In genomic region chr6:107113460-107114212, GRCh38 we compare ENCODE assay signal across 8 cellular contexts. TPM values are rescaled to one million over a fixed set of nuclear protein-coding genes. Genes with fewer than 3 reads are reported as not detected.
DNase-seq lines count a peak whose midpoint lies in the region; ATAC-seq, FAIRE-seq and TF ChIP-seq lines count a peak whose summit lies in the region.

No MANE protein-coding gene starts in this region.

- DNase-seq in A549 (ENCODE audit: low read depth in 1 of 2, low spot score in 1 of 2) (no peak), HFF-Myc (ENCODE audit: extremely low read depth, low read depth) (no peak)
- DNase-seq in activated naive CD4-positive, alpha-beta T cell treated with anti-CD3 and anti-CD28 coated beads, Interleukin-2, amount 50 U/mL, for 72 hours (ENCODE audit: low spot score in 2 of 2) = no peak
- DNase-seq in stimulated activated naive CD8-positive, alpha-beta T cell treated with anti-CD3 and anti-CD28 coated beads, Interleukin-15, amount 100 ng/mL, for 72 hours = no peak
- no peak for DNase-seq in stimulated activated CD4-positive, alpha-beta T cell treated with anti-CD3 and anti-CD28 coated beads, Interleukin-4, amount 100 ng/mL, for 4 hours
- DNase-seq in NK-92 treated with Interleukin-12 subunit alpha and Interleukin-12 subunit beta, amount 100 ng/mL, for 24 hours (lab: John Stamatoyannopoulos, UW) = no peak

- WGBS in A549 (ENCODE audit: missing lambda C conversion rate) = 52% methylated on average over 17 of the region's 17 CpGs

- H3K27ac ChIP-seq in A549 (peak overlapping the region; percentile 97 to 100), iPS-20b (ENCODE audit: low read length) (peak overlapping the region; percentile 66)

- peaks cover 12% of the 10 kb centered on the region for H3K27me3 Mint-ChIP-seq in stimulated activated naive CD8-positive, alpha-beta T cell treated with anti-CD3 and anti-CD28 coated beads, Interleukin-15, amount 100 ng/mL, for 72 hours

- FAIRE-seq in A549 (lab: Jason Lieb, UNC) = no peak

- ATAC-seq in A549 = no peak
- no peak for ATAC-seq in activated naive CD4-positive, alpha-beta T cell treated with anti-CD3 and anti-CD28 coated beads, Interleukin-2, amount 50 U/mL, for 72 hours
- no peak for ATAC-seq in stimulated activated naive CD8-positive, alpha-beta T cell treated with anti-CD3 and anti-CD28 coated beads, Interleukin-15, amount 100 ng/mL, for 72 hours
- no peak for ATAC-seq in GM21825 (IDR thresholded peaks at IDR 0.05; ENCODE audit: unreplicated experiment)

- no peak for TF ChIP-seq EP300 in A549 (IDR thresholded peaks at IDR 0.05)

- H3K9me3 ChIP-seq in A549 = no peaks in the 10 kb centered on the region
- H3K9me3 ChIP-seq in iPS-20b (ENCODE audit: insufficient read depth, low read depth, low read length) = no peaks in the 10 kb centered on the region

- H3K4me2 ChIP-seq in A549 = peak overlapping the region; percentile 81

- no peaks in the 10 kb centered on the region for H3K27me3 ChIP-seq in iPS-20b (ENCODE audit: insufficient read depth, low read length)

- H3K4me1 Mint-ChIP-seq in stimulated activated naive CD8-positive, alpha-beta T cell treated with anti-CD3 and anti-CD28 coated beads, Interleukin-15, amount 100 ng/mL, for 72 hours = peaks cover 22% of the 10 kb centered on the region

- H3K36me3 Mint-ChIP-seq in activated naive CD4-positive, alpha-beta T cell treated with anti-CD3 and anti-CD28 coated beads, Interleukin-2, amount 50 U/mL, for 72 hours = peaks cover 0 to 4% of the 10 kb centered on the region in 2 donors

- TF ChIP-seq RAD21 in A549 (conservative IDR thresholded peaks at IDR 0.05 in 1 of 2, IDR thresholded peaks at IDR 0.05 in 1 of 2) = no peak

- TF ChIP-seq POLR2A in A549 (IDR thresholded peaks at IDR 0.05; ENCODE audit: low read length) = no peak

- peak overlapping the region; percentile 93 for H3K9ac ChIP-seq in iPS-20b (ENCODE audit: low read depth, low read length)

- POLR2A ChIA-PET in A549 (lab: Yijun Ruan, JAX) = interaction anchor here (0.8 kb wide), 2 partner anchors 18 to 779 kb away, joined by 3 to 4 read pairs; no protein-coding TSS in a partner anchor

- peak overlapping the region; percentile 73 to 83 for H3K4me3 Mint-ChIP-seq in stimulated activated naive CD8-positive, alpha-beta T cell treated with anti-CD3 and anti-CD28 coated beads, Interleukin-15, amount 100 ng/mL, for 72 hours

- H3K27ac Mint-ChIP-seq in activated naive CD4-positive, alpha-beta T cell treated with anti-CD3 and anti-CD28 coated beads, Interleukin-2, amount 50 U/mL, for 72 hours = peak overlapping the region; percentile 64 to 90
- H3K27ac Mint-ChIP-seq in stimulated activated naive CD8-positive, alpha-beta T cell treated with anti-CD3 and anti-CD28 coated beads, Interleukin-15, amount 100 ng/mL, for 72 hours = peak overlapping the region; percentile 20 to 38

- H3K4me3 ChIP-seq in A549 (peak overlapping the region; percentile 97), HFF-Myc (replicated peaks; ENCODE audit: low read depth, low read length) (peak overlapping the region; percentile 60), iPS-20b (ENCODE audit: low read length) (peak overlapping the region; percentile 90)

- TF ChIP-seq CTCF in A549 (IDR thresholded peaks at IDR 0.05) = no peak
- TF ChIP-seq CTCF in HFF-Myc (IDR thresholded peaks at IDR 0.05; ENCODE audit: low read depth, low read length, missing control alignments) = no peak

- no peaks in the 10 kb centered on the region for H3K9me3 Mint-ChIP-seq in activated naive CD4-positive, alpha-beta T cell treated with anti-CD3 and anti-CD28 coated beads, Interleukin-2, amount 50 U/mL, for 72 hours
- H3K9me3 Mint-ChIP-seq in stimulated activated naive CD8-positive, alpha-beta T cell treated with anti-CD3 and anti-CD28 coated beads, Interleukin-15, amount 100 ng/mL, for 72 hours = no peaks in the 10 kb centered on the region

- CTCF ChIA-PET in A549 (lab: Yijun Ruan, JAX) = interaction anchor here (0.6 to 1.4 kb wide), 22 partner anchors 9 to 774 kb away, joined by 3 to 7 read pairs (median 3); no protein-coding TSS in a partner anchor

- H3K36me3 ChIP-seq in iPS-20b (ENCODE audit: insufficient read depth, low read depth, low read length) = peaks cover 6% of the 10 kb centered on the region; the same call in 1 of the 2 replicates

- H3K4me1 ChIP-seq in A549 = peaks cover 10% of the 10 kb centered on the region
- H3K4me1 ChIP-seq in iPS-20b (ENCODE audit: insufficient read depth, low read length) = peaks cover 17% of the 10 kb centered on the region; the same call in 1 of the 2 replicates

TF ChIP-seq in A549, 52 proteins besides CTCF, POLR2A, EP300 and RAD21:
- TF ChIP-seq HMGXB4 (CRISPR knock-in tag; IDR thresholded peaks at IDR 0.05; ENCODE audit: borderline replicate concordance) (no peak), MYC (IDR thresholded peaks at IDR 0.05; ENCODE audit: borderline replicate concordance, low read length) (no peak), MAFK (IDR thresholded peaks at IDR 0.05; ENCODE audit: partially characterized antibody) (no peak), JUN (IDR thresholded peaks at IDR 0.05) (no peak), FOSL2 (IDR thresholded peaks at IDR 0.05) (no peak), FOSL2 (CRISPR knock-in tag; IDR thresholded peaks at IDR 0.05) (no peak)
- TF ChIP-seq, protein P1, sequence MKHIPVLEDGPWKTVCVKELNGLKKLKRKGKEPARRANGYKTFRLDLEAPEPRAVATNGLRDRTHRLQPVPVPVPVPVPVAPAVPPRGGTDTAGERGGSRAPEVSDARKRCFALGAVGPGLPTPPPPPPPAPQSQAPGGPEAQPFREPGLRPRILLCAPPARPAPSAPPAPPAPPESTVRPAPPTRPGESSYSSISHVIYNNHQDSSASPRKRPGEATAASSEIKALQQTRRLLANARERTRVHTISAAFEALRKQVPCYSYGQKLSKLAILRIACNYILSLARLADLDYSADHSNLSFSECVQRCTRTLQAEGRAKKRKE (CRISPR knock-in tag; IDR thresholded peaks at IDR 0.05; ENCODE audit: low read depth) = no peak
- TF ChIP-seq, protein P2, sequence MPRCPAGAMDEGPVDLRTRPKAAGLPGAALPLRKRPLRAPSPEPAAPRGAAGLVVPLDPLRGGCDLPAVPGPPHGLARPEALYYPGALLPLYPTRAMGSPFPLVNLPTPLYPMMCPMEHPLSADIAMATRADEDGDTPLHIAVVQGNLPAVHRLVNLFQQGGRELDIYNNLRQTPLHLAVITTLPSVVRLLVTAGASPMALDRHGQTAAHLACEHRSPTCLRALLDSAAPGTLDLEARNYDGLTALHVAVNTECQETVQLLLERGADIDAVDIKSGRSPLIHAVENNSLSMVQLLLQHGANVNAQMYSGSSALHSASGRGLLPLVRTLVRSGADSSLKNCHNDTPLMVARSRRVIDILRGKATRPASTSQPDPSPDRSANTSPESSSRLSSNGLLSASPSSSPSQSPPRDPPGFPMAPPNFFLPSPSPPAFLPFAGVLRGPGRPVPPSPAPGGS (IDR thresholded peaks at IDR 0.05) = no peak

RNA-seq across cellular contexts. Expression of gene BEND3, which starts 1.7 kb away (rescaled TPM):
- 2.2 and 2.7 TPM in 2 replicates for polyA plus RNA-seq in A549 (2011; rRNA removed)
- polyA plus RNA-seq in A549 (2012; cell fraction: cytosol; rRNA removed) = 2.1 and 2.9 TPM in 2 replicates
- 4.4 and 4.7 TPM in 2 replicates for polyA plus RNA-seq in A549 (2012; cell fraction: nucleus; rRNA removed)
- 2.3 to 2.7 TPM (median 2.4 TPM) in 3 replicates for polyA plus RNA-seq in A549 (2017; fragmentation: RNase III; extraction: RNeasy Plus Mini Kit Qiagen cat#74134 plus additional on column Dnase treatment)
- 6.4 and 6.5 TPM in 2 replicates for polyA minus RNA-seq in A549 (2011; rRNA and poly(A)+ RNA removed)
- 1 to 10 TPM; 4.0 to 5.2 TPM for total RNA-seq in activated naive CD4-positive, alpha-beta T cell treated with anti-CD3 and anti-CD28 coated beads, Interleukin-2, amount 50 U/mL, for 72 hours
